Comparison of ENCODE assay signal across 8 cellular contexts in genomic region chr17:32319548-32319905, GRCh38. TPM values are rescaled to one million over a fixed set of nuclear protein-coding genes. Genes with fewer than 3 reads are reported as not detected.
A peak's percentile ranks its signal among the peaks of the same experiment; 100 is the strongest.
DNase-seq lines count a peak whose midpoint lies in the region; ATAC-seq lines count a peak whose summit lies in the region.

No MANE protein-coding gene starts in this region.

- peaks cover 29% of the 10 kb centered on the region for H3K4me1 Mint-ChIP-seq in activated CD8-positive, alpha-beta memory T cell treated with anti-CD3 and anti-CD28 coated beads, Interleukin-2, amount 10 ng/mL, durations not matched to agents 7 days and 5 days
- peaks cover 31% of the 10 kb centered on the region for H3K4me1 Mint-ChIP-seq in stimulated activated memory B cell treated with anti-CD40 and anti-IgM and Interleukin-4, amounts not matched to agents 10 μg/mL and 1 μg/mL and 100 μg/mL, for 72 hours

- ATAC-seq in HG03135 (IDR thresholded peaks at IDR 0.05; ENCODE audit: unreplicated experiment): peak; percentile 58
- peak; percentile 93 for ATAC-seq in activated CD8-positive, alpha-beta memory T cell treated with anti-CD3 and anti-CD28 coated beads, Interleukin-2, amount 10 ng/mL, durations not matched to agents 7 days and 5 days
- ATAC-seq in stimulated activated memory B cell treated with anti-CD40 and anti-IgM and Interleukin-4, amounts not matched to agents 10 μg/mL and 1 μg/mL and 100 μg/mL, for 72 hours: peak; percentile 95

- no peaks in the 10 kb centered on the region for H3K36me3 Mint-ChIP-seq in activated CD8-positive, alpha-beta memory T cell treated with anti-CD3 and anti-CD28 coated beads, Interleukin-2, amount 10 ng/mL, durations not matched to agents 7 days and 5 days
- H3K36me3 Mint-ChIP-seq in stimulated activated memory B cell treated with anti-CD40 and anti-IgM and Interleukin-4, amounts not matched to agents 10 μg/mL and 1 μg/mL and 100 μg/mL, for 72 hours: no peaks in the 10 kb centered on the region

- CTCF ChIA-PET in activated CD8-positive, alpha-beta memory T cell treated with anti-CD3 and anti-CD28 coated beads, Interleukin-2, amount 10 ng/mL, durations not matched to agents 7 days and 5 days (lab: Charles Lee): interaction anchor here (0.7 to 3.7 kb wide), 19 partner anchors 9 to 181 kb away, joined by 3 to 42 read pairs (median 4); partner anchors contain the start of genes C17orf75 and RHOT1

- H3K4me3 Mint-ChIP-seq in activated CD8-positive, alpha-beta memory T cell treated with anti-CD3 and anti-CD28 coated beads, Interleukin-2, amount 10 ng/mL, durations not matched to agents 7 days and 5 days: peak overlapping the region; percentile 56
- H3K4me3 Mint-ChIP-seq in stimulated activated memory B cell treated with anti-CD40 and anti-IgM and Interleukin-4, amounts not matched to agents 10 μg/mL and 1 μg/mL and 100 μg/mL, for 72 hours: peak overlapping the region; percentile 79

- peak overlapping the region; percentile 20 for H3K27ac Mint-ChIP-seq in activated CD8-positive, alpha-beta memory T cell treated with anti-CD3 and anti-CD28 coated beads, Interleukin-2, amount 10 ng/mL, durations not matched to agents 7 days and 5 days
- H3K27ac Mint-ChIP-seq in stimulated activated memory B cell treated with anti-CD40 and anti-IgM and Interleukin-4, amounts not matched to agents 10 μg/mL and 1 μg/mL and 100 μg/mL, for 72 hours: peak overlapping the region; percentile 64

- DNase-seq in NCI-H446 (lab: John Stamatoyannopoulos, UW): peak; percentile 16 to 71
- DNase-seq in NCI-H446 treated with DMSO at 0.1 percent for 48 hours (lab: John Stamatoyannopoulos, UW): no peak
- DNase-seq in NOMO-1 treated with dmso at 0.1 percent for 144 hours (lab: John Stamatoyannopoulos, UW; ENCODE audit: unreplicated experiment): peak; percentile 62
- peak; percentile 85 for DNase-seq in activated CD8-positive, alpha-beta memory T cell treated with anti-CD3 and anti-CD28 coated beads, Interleukin-2, amount 10 ng/mL, durations not matched to agents 7 days and 5 days
- peak; percentile 60 for DNase-seq in epidermal melanocyte (ENCODE audit: insufficient read length, low spot score)
- DNase-seq in myocyte (ENCODE audit: low read depth): peak; percentile 68

- peaks cover 23% of the 10 kb centered on the region for H3K27me3 Mint-ChIP-seq in activated CD8-positive, alpha-beta memory T cell treated with anti-CD3 and anti-CD28 coated beads, Interleukin-2, amount 10 ng/mL, durations not matched to agents 7 days and 5 days
- H3K27me3 Mint-ChIP-seq in stimulated activated memory B cell treated with anti-CD40 and anti-IgM and Interleukin-4, amounts not matched to agents 10 μg/mL and 1 μg/mL and 100 μg/mL, for 72 hours: peaks cover 13% of the 10 kb centered on the region

- H3K9me3 Mint-ChIP-seq in activated CD8-positive, alpha-beta memory T cell treated with anti-CD3 and anti-CD28 coated beads, Interleukin-2, amount 10 ng/mL, durations not matched to agents 7 days and 5 days (ENCODE audit: low read depth): no peaks in the 10 kb centered on the region
- no peaks in the 10 kb centered on the region for H3K9me3 Mint-ChIP-seq in stimulated activated memory B cell treated with anti-CD40 and anti-IgM and Interleukin-4, amounts not matched to agents 10 μg/mL and 1 μg/mL and 100 μg/mL, for 72 hours

RNA-seq across cellular contexts. Expression of gene C17orf75, which starts 22.4 kb away (rescaled TPM):
- 10 to 100 TPM; 32.3 to 39.0 TPM for total RNA-seq in activated CD8-positive, alpha-beta memory T cell treated with anti-CD3 and anti-CD28 coated beads, Interleukin-2, amount 10 ng/mL, durations not matched to agents 7 days and 5 days
- total RNA-seq in myocyte: 9.8 and 13.7 TPM in 2 replicates
- 14.0 TPM for polyA plus RNA-seq in myocyte (2012)

RNA-seq across cellular contexts. Expression of gene ZNF207, which starts 30.4 kb away (rescaled TPM):
- total RNA-seq in activated CD8-positive, alpha-beta memory T cell treated with anti-CD3 and anti-CD28 coated beads, Interleukin-2, amount 10 ng/mL, durations not matched to agents 7 days and 5 days: 100 to 1,000 TPM; 271 to 292 TPM
- total RNA-seq in myocyte: 125 and 140 TPM in 2 replicates
- polyA plus RNA-seq in myocyte (2012): 92.9 TPM

RNA-seq across cellular contexts. Expression of gene RHBDL3, which starts 53.9 kb away (rescaled TPM):
- total RNA-seq in activated CD8-positive, alpha-beta memory T cell treated with anti-CD3 and anti-CD28 coated beads, Interleukin-2, amount 10 ng/mL, durations not matched to agents 7 days and 5 days: under 1 TPM; 0.29 to 0.54 TPM
- 0.16 and 0.36 TPM in 2 replicates for total RNA-seq in myocyte
- 0.13 TPM for polyA plus RNA-seq in myocyte (2012)
